In the genomic region with DNA sequence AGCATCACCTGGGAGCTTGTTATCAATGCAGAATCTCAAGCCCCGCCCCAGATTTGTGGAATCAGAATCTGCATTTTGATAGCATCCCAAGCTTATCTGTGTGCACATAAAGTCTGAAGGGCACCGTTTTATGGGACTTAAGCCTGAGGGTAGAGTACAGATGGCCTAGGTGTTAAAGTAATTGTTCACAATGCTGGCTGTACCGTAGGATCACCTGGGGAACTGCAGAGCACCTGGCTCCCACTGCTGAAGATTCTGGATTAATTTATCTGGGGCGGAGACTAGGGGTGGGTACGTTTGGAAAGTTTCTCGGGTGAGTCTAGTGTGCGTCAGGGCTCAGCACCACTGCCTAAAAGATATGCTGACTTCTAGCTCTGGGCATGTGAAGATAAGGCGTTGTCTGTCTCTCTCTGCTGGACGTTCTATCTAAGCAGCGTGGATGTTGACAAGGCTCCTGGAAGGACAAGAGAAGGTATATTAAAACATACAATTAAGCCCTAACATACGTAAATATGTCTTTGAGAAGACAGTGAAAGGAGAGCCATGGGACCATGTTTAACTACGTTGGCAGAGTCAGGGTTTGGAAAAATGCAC, we compare ENCODE assay signal across 26 cellular contexts.
DNase-seq lines count a peak whose midpoint lies in the region; ATAC-seq and TF ChIP-seq lines count a peak whose summit lies in the region.
"Had no signal": no experiment of that assay in that cellular context is flagged by ENCODE, and none has a peak within 500 bp of the region (broad histone marks: within the 10 kb centered on the region; RNA-seq: fewer than 3 reads in every experiment).

No MANE protein-coding gene starts in this region.

- ATAC-seq in left cardiac atrium: peak; percentile 88 to 96
- ATAC-seq: activated CD4-positive, alpha-beta T cell treated with anti-CD3 and anti-CD28 coated beads for 36 hours; natural killer cell treated with Interleukin-12 subunit alpha and Interleukin-12 subunit beta and Interleukin-15 and Interleukin-18, amount 100 ng/mL, for 72 hours; pancreas; right lobe of liver had no signal

- H3K36me3 ChIP-seq in brain microvascular endothelial cell (replicated peaks): no peaks in the 10 kb centered on the region
- H3K36me3 ChIP-seq: MG63, pancreas, right lobe of liver, upper lobe of left lung had no signal

- peaks cover 2% of the 10 kb centered on the region for H3K27me3 ChIP-seq in brain microvascular endothelial cell (replicated peaks)
- H3K27me3 ChIP-seq: MG63, pancreas, right lobe of liver, upper lobe of left lung had no signal

- no peak for TF ChIP-seq CTCF in brain microvascular endothelial cell (IDR thresholded peaks at IDR 0.05; ENCODE audit: low read depth, low read length, missing control alignments)

- intact Hi-C loops in left cardiac atrium (cut with DNase I): loop anchor here (2.0 to 10.0 kb wide), 3 partner anchors 63 to 155 kb away; partner anchors contain the start of gene RASGRP1 (in 2 of the 2)

- no peak overlapping the region for H3K4me3 ChIP-seq in brain microvascular endothelial cell (ENCODE audit: low read depth, low read length)
- H3K4me3 ChIP-seq: lung, MG63, pancreas, right lobe of liver, upper lobe of left lung had no signal

- no peak overlapping the region for H3K27ac ChIP-seq in brain microvascular endothelial cell
- H3K27ac ChIP-seq: C4-2B, pancreas, right lobe of liver, upper lobe of left lung had no signal

- in situ Hi-C loops in brain microvascular endothelial cell (cut with HindIII; ENCODE audit: low pct_ligation_motif_present, low sequenced_read_pairs): no loop called here

- DNase-seq in NCI-H524 treated with DMSO at 0.1 percent for 48 hours (lab: John Stamatoyannopoulos, UW): peak; percentile 41
- peak; percentile 35 for DNase-seq in amniotic epithelial cell (ENCODE audit: low read depth)
- no peak for DNase-seq in left cardiac atrium
- DNase-seq in pons (ENCODE audit: low spot score): peak; percentile 30
- DNase-seq in brain microvascular endothelial cell: no peak
- DNase-seq in activated CD4-positive, CD25-positive, alpha-beta regulatory T cell treated with anti-CD3 and anti-CD28 coated beads, Interleukin-2, amount 50 U/mL, for 72 hours: no peak
- DNase-seq in NCI-H526 (lab: John Stamatoyannopoulos, UW): no peak
- DNase-seq: activated CD4-positive, alpha-beta T cell treated with anti-CD3 and anti-CD28 coated beads for 36 hours; activated CD8-positive, alpha-beta memory T cell treated with anti-CD3 and anti-CD28 coated beads for 24 hours; activated effector memory CD4-positive, alpha-beta T cell treated with Interleukin-2 at 50 U/mL for 16 hours; aorta; Calu3; central memory CD4-positive, alpha-beta T cell; KG1; kidney; MG63; NCI-H1417; pancreas; right lobe of liver; stimulated activated CD4-positive, alpha-beta T cell treated with anti-CD3 and anti-CD28 coated beads, Interleukin-12 subunit alpha, Interleukin-12 subunit beta, amount 100 ng/mL, for 4 hours; stimulated activated CD4-positive, alpha-beta T cell treated with anti-CD3 and anti-CD28 coated beads, Interleukin-4, amount 100 ng/mL, for 1 hour; T-helper 1 cell; upper lobe of left lung had no signal

Comparison
In these comparisons a context has a peak if more than half of its experiments do, and no peak if none do; other contexts are left out.
1. DNase-seq: peak in NCI-H524 treated with DMSO at 0.1 percent for 48 hours (single experiment), amniotic epithelial cell (single experiment) and pons (single experiment); none in left cardiac atrium (single experiment), brain microvascular endothelial cell (single experiment), activated CD4-positive, CD25-positive, alpha-beta regulatory T cell treated with anti-CD3 and anti-CD28 coated beads, Interleukin-2, amount 50 U/mL, for 72 hours (single experiment) and NCI-H526 (0 of 2).